ENCODE assay signal across 27 cellular contexts in genomic region chr17:35510031-35510430, GRCh38. TPM values are rescaled to one million over a fixed set of nuclear protein-coding genes. Genes with fewer than 3 reads are reported as not detected.
"Had no signal": no experiment of that assay in that cellular context is flagged by ENCODE, and none has a peak within 500 bp of the region (broad histone marks: within the 10 kb centered on the region; RNA-seq: fewer than 3 reads in every experiment).

No MANE protein-coding gene starts in this region.

- H3K27me3 Mint-ChIP-seq: stimulated activated naive CD8-positive, alpha-beta T cell treated with anti-CD3 and anti-CD28 coated beads, Interleukin-15, amount 100 ng/mL, for 72 hours had no signal

- H3K4me1 Mint-ChIP-seq: stimulated activated naive B cell treated with anti-CD40 and anti-IgM and Interleukin-4, amounts not matched to agents 10 μg/mL and 1 μg/mL and 100 μg/mL, for 72 hours had no signal

- H3K4me1 ChIP-seq: esophagus squamous epithelium, foreskin keratinocyte, transverse colon had no signal

- H2AFZ ChIP-seq: hepatocyte had no signal

- DNase-seq: esophagus squamous epithelium; foreskin keratinocyte; head of caudate nucleus; left colon; left ventricle myocardium superior; mesenchymal stem cell; midbrain; posterior cingulate gyrus; spleen; stimulated activated CD4-positive, alpha-beta T cell treated with anti-CD3 and anti-CD28 coated beads, Interleukin-15, amount 100 ng/mL, for 24 hours; stimulated activated CD4-positive, alpha-beta T cell treated with anti-CD3 and anti-CD28 coated beads, Interleukin-1b, Interleukin-23, amount 100 ng/mL, for 48 hours; stimulated activated CD4-positive, alpha-beta T cell treated with anti-CD3 and anti-CD28 coated beads, Interleukin-4, amount 100 ng/mL, for 24 hours; stimulated activated naive B cell treated with anti-CD40 and anti-IgM and Interleukin-4, amounts not matched to agents 10 μg/mL and 1 μg/mL and 100 μg/mL, for 72 hours; stimulated activated naive CD8-positive, alpha-beta T cell treated with anti-CD3 and anti-CD28 coated beads, Interleukin-15, amount 100 ng/mL, for 72 hours; transverse colon had no signal

- H3K36me3 ChIP-seq: esophagus squamous epithelium, neutrophil, thoracic aorta, transverse colon had no signal

- H3K79me2 ChIP-seq: hepatocyte had no signal

- H3K4me3 ChIP-seq: esophagus squamous epithelium, hepatocyte, lung, spleen, thoracic aorta, transverse colon had no signal

- H3K4me3 Mint-ChIP-seq: dendritic cell treated with granulocyte-macrophage colony-stimulating factor and Interleukin-4, amounts not matched to agents 40 ng/mL and 50 ng/mL, for 4 days; stimulated activated naive B cell treated with anti-CD40 and anti-IgM and Interleukin-4, amounts not matched to agents 10 μg/mL and 1 μg/mL and 100 μg/mL, for 72 hours had no signal

- H3K27ac ChIP-seq: esophagus squamous epithelium, foreskin keratinocyte, hepatocyte, neutrophil, spleen, thoracic aorta, transverse colon had no signal

- ATAC-seq: foreskin keratinocyte; left colon; left ventricle myocardium superior; sciatic nerve; stimulated activated naive B cell treated with anti-CD40 and anti-IgM and Interleukin-4, amounts not matched to agents 10 μg/mL and 1 μg/mL and 100 μg/mL, for 72 hours; stimulated activated naive CD8-positive, alpha-beta T cell treated with anti-CD3 and anti-CD28 coated beads, Interleukin-15, amount 100 ng/mL, for 72 hours had no signal

- H3K27ac Mint-ChIP-seq: dendritic cell treated with granulocyte-macrophage colony-stimulating factor and Interleukin-4, amounts not matched to agents 40 ng/mL and 50 ng/mL, for 4 days; stimulated activated naive B cell treated with anti-CD40 and anti-IgM and Interleukin-4, amounts not matched to agents 10 μg/mL and 1 μg/mL and 100 μg/mL, for 72 hours had no signal

- H3K4me2 ChIP-seq: hepatocyte had no signal

RNA-seq across cellular contexts. Expression of gene SLFN12L, which starts 27.4 kb away (rescaled TPM):
- total RNA-seq: epithelial cell of proximal tubule, foreskin keratinocyte, kidney epithelial cell had no signal
- polyA plus RNA-seq: foreskin keratinocyte, hepatocyte, neural cell had no signal

RNA-seq across cellular contexts. Expression of gene SLFN14, which starts 50.6 kb away (rescaled TPM):
- total RNA-seq: epithelial cell of proximal tubule, esophagus squamous epithelium, foreskin keratinocyte, hepatocyte, kidney epithelial cell, left colon, left ventricle myocardium superior, pulmonary artery endothelial cell, subcutaneous adipose tissue, thoracic aorta, transverse colon had no signal
- polyA plus RNA-seq: foreskin keratinocyte, hepatocyte, neural cell, urinary bladder had no signal
